ENCODE assay signal across 1 cellular context in the genomic region with DNA sequence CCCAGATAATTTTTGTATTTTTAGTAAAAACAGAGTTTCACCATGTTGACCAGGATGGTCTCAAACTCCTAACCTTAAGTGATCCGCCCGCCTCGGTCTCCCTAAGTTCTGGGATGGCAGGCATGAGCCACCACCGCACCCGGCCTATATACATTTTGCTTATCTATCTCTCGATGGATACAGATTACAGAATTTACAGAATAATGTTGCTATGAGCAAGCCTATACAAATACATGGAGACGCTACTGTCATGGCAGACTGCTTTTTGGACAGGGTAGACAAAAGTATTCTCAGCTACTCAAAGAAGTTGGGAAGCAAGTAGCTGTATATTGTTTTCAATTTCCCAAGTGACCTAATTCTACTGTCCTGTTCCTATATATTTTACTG.
TF ChIP-seq lines count a peak whose summit lies in the region.

No MANE protein-coding gene starts in this region.

TF ChIP-seq in H1, 55 proteins besides CTCF, POLR2A, EP300 and RAD21:
- no peak for TF ChIP-seq BCL11A (IDR thresholded peaks at IDR 0.05; ENCODE audit: low read depth in 2 of 2, low read length in 2 of 2)
- no peak for TF ChIP-seq SIN3A (conservative IDR thresholded peaks at IDR 0.05 in 1 of 2, IDR thresholded peaks at IDR 0.05 in 1 of 2; ENCODE audit: low read depth in 1 of 2, low read length in 2 of 2)
